1 cellular context compared by ENCODE assay signal in genomic region chr1:27350673-27351540, GRCh38.
A peak's percentile ranks its signal among the peaks of the same experiment; 100 is the strongest.
TF ChIP-seq lines count a peak whose summit lies in the region.

No MANE protein-coding gene starts in this region.

TF ChIP-seq in HepG2, 621 proteins besides CTCF, POLR2A, EP300 and RAD21 (continued from another document and continues in another):
- TF ChIP-seq ZNF513 (CRISPR knock-in tag; conservative IDR thresholded peaks at IDR 0.05) (no peak), ZNF264 (CRISPR knock-in tag; IDR thresholded peaks at IDR 0.05) (no peak), PRDM4 (CRISPR knock-in tag; IDR thresholded peaks at IDR 0.05; ENCODE audit: borderline replicate concordance) (no peak), MATR3 (CRISPR knock-in tag; IDR thresholded peaks at IDR 0.05) (no peak), ZNF639 (CRISPR knock-in tag; conservative IDR thresholded peaks at IDR 0.05) (no peak), MAX (IDR thresholded peaks at IDR 0.05) (peak; percentile 39), ZNF142 (CRISPR knock-in tag; IDR thresholded peaks at IDR 0.05) (no peak), ZXDC (CRISPR knock-in tag; IDR thresholded peaks at IDR 0.05) (no peak), HCFC1 (IDR thresholded peaks at IDR 0.05; ENCODE audit: low read depth, low read length) (no peak), RFX1 (IDR thresholded peaks at IDR 0.05) (no peak), CBX1 (IDR thresholded peaks at IDR 0.05; ENCODE audit: low read depth) (no peak), MEIS2 (CRISPR knock-in tag; IDR thresholded peaks at IDR 0.05) (no peak), ZNF30 (CRISPR knock-in tag; IDR thresholded peaks at IDR 0.05) (no peak), ZFP62 (CRISPR knock-in tag; IDR thresholded peaks at IDR 0.05) (no peak), FOXJ3 (CRISPR knock-in tag; IDR thresholded peaks at IDR 0.05; ENCODE audit: borderline replicate concordance) (no peak), SMARCE1 (IDR thresholded peaks at IDR 0.05; ENCODE audit: borderline replicate concordance) (no peak), PCBP1 (IDR thresholded peaks at IDR 0.05; ENCODE audit: borderline replicate concordance, low read depth, low read length) (no peak), ZNF12 (CRISPR knock-in tag; IDR thresholded peaks at IDR 0.05) (no peak), ZNF710 (CRISPR knock-in tag; IDR thresholded peaks at IDR 0.05; ENCODE audit: borderline replicate concordance) (no peak), CCAR2 (optimal IDR thresholded peaks at IDR 0.05; ENCODE audit: low read depth, low read length) (no peak), ZNF143 (CRISPR knock-in tag; IDR thresholded peaks at IDR 0.05) (no peak), MAF1 (CRISPR knock-in tag; IDR thresholded peaks at IDR 0.05; ENCODE audit: borderline replicate concordance) (no peak), BRD4 (CRISPR knock-in tag; IDR thresholded peaks at IDR 0.05) (no peak), ZNF562 (CRISPR knock-in tag; IDR thresholded peaks at IDR 0.05; ENCODE audit: borderline replicate concordance) (no peak), ZNF589 (CRISPR knock-in tag; conservative IDR thresholded peaks at IDR 0.05) (no peak), ZNF572 (CRISPR knock-in tag; IDR thresholded peaks at IDR 0.05) (no peak; the same call in 1 of the 2 replicates), DDIT3 (CRISPR knock-in tag; IDR thresholded peaks at IDR 0.05) (no peak), ZNF691 (CRISPR knock-in tag; IDR thresholded peaks at IDR 0.05; ENCODE audit: borderline replicate concordance, low read depth) (no peak), GPBP1L1 (CRISPR knock-in tag; IDR thresholded peaks at IDR 0.05) (no peak), GATA4 (IDR thresholded peaks at IDR 0.05; ENCODE audit: borderline replicate concordance, low read depth) (no peak), RBFOX2 (IDR thresholded peaks at IDR 0.05; ENCODE audit: low read depth, low read length) (peak; percentile 35; the same call in 1 of the 2 replicates), HIVEP1 (CRISPR knock-in tag; IDR thresholded peaks at IDR 0.05) (no peak), ZNF430 (CRISPR knock-in tag; IDR thresholded peaks at IDR 0.05) (no peak), MXI1 (IDR thresholded peaks at IDR 0.05; ENCODE audit: borderline replicate concordance, low read depth, low read length) (no peak), ARID5B (CRISPR knock-in tag; IDR thresholded peaks at IDR 0.05) (no peak), IKZF4 (CRISPR knock-in tag; IDR thresholded peaks at IDR 0.05; ENCODE audit: borderline replicate concordance, low read depth, not compliant biosample characterization) (no peak)
